1 cellular context compared by ENCODE assay signal in genomic region chr17:17641621-17642409, GRCh38.
TF ChIP-seq lines count a peak whose summit lies in the region.

No MANE protein-coding gene starts in this region.

TF ChIP-seq in H1, 55 proteins besides CTCF, POLR2A, EP300 and RAD21:
- TF ChIP-seq EGR1 (IDR thresholded peaks at IDR 0.05; ENCODE audit: borderline replicate concordance, low read depth, low read length): no peak
- TF ChIP-seq GABPA (IDR thresholded peaks at IDR 0.05; ENCODE audit: borderline replicate concordance, insufficient read depth, low read length): no peak
- no peak for TF ChIP-seq PHF8 (conservative IDR thresholded peaks at IDR 0.05; ENCODE audit: low read depth, low read length)
- TF ChIP-seq SAP30 (IDR thresholded peaks at IDR 0.05; ENCODE audit: insufficient read depth, insufficient replicate concordance, low read length): no peak
- no peak for TF ChIP-seq KDM1A (IDR thresholded peaks at IDR 0.05; ENCODE audit: borderline replicate concordance, low read length)
- TF ChIP-seq NRF1 (IDR thresholded peaks at IDR 0.05; ENCODE audit: low read depth, low read length): no peak
- TF ChIP-seq ASH2L (IDR thresholded peaks at IDR 0.05; ENCODE audit: low read length): no peak
- no peak for TF ChIP-seq BCL11A (IDR thresholded peaks at IDR 0.05; ENCODE audit: low read depth in 2 of 2, low read length in 2 of 2)
- TF ChIP-seq RNF2 (IDR thresholded peaks at IDR 0.05; ENCODE audit: borderline replicate concordance, low read depth, low read length, missing control alignments, poor library complexity, severe bottlenecking): no peak
- no peak for TF ChIP-seq BRCA1 (IDR thresholded peaks at IDR 0.05; ENCODE audit: low read depth, low read length)
- TF ChIP-seq JUND (IDR thresholded peaks at IDR 0.05; ENCODE audit: low read length): no peak; the same call in 1 of the 2 replicates
- no peak for TF ChIP-seq TEAD4 (IDR thresholded peaks at IDR 0.05; ENCODE audit: low read depth, low read length)
- TF ChIP-seq BACH1 (IDR thresholded peaks at IDR 0.05; ENCODE audit: low read length): no peak
- TF ChIP-seq TAF1 (IDR thresholded peaks at IDR 0.05; ENCODE audit: low read depth, low read length): 0 out of 2 replicates have a peak, but pooled peaks have one; percentile 29
- no peak for TF ChIP-seq SIX5 (IDR thresholded peaks at IDR 0.05; ENCODE audit: low read depth, low read length)
- no peak for TF ChIP-seq EZH2 (IDR thresholded peaks at IDR 0.05; ENCODE audit: low read depth, low read length, severe bottlenecking)
- no peak for TF ChIP-seq CREB1 (IDR thresholded peaks at IDR 0.05)
- TF ChIP-seq ATF2 (IDR thresholded peaks at IDR 0.05; ENCODE audit: low read length): 0 out of 2 replicates have a peak, but pooled peaks have one; percentile 52
- TF ChIP-seq ZNF274 (IDR thresholded peaks at IDR 0.05; ENCODE audit: borderline replicate concordance, extremely low read depth, low read length): no peak
- TF ChIP-seq HDAC2 (IDR thresholded peaks at IDR 0.05; ENCODE audit: borderline replicate concordance in 1 of 2, low read depth in 2 of 2, low read length in 2 of 2): no peak
- TF ChIP-seq MAX (IDR thresholded peaks at IDR 0.05): peak; percentile 75
- TF ChIP-seq SP4 (IDR thresholded peaks at IDR 0.05; ENCODE audit: low read length): 0 out of 2 replicates have a peak, but pooled peaks have one; percentile 25
- no peak for TF ChIP-seq SP1 (IDR thresholded peaks at IDR 0.05; ENCODE audit: low read depth, low read length)
- TF ChIP-seq MAFK (IDR thresholded peaks at IDR 0.05; ENCODE audit: low read depth, low read length): no peak
- TF ChIP-seq RBBP5 (IDR thresholded peaks at IDR 0.05; ENCODE audit: borderline replicate concordance, low read depth, low read length): no peak
- TF ChIP-seq TBP (IDR thresholded peaks at IDR 0.05; ENCODE audit: low read depth, low read length): no peak; the same call in 1 of the 2 replicates
- TF ChIP-seq, protein P1, sequence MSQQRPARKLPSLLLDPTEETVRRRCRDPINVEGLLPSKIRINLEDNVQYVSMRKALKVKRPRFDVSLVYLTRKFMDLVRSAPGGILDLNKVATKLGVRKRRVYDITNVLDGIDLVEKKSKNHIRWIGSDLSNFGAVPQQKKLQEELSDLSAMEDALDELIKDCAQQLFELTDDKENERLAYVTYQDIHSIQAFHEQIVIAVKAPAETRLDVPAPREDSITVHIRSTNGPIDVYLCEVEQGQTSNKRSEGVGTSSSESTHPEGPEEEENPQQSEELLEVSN (IDR thresholded peaks at IDR 0.05): no peak
- TF ChIP-seq CEBPB (IDR thresholded peaks at IDR 0.05; ENCODE audit: low read depth, low read length): peak; percentile 36; the same call in 1 of the 2 replicates
- TF ChIP-seq TAF7 (optimal IDR thresholded peaks at IDR 0.05; ENCODE audit: borderline replicate concordance, low read depth, low read length): peak; percentile 36
- no peak for TF ChIP-seq POU5F1 (IDR thresholded peaks at IDR 0.05; ENCODE audit: low read depth, low read length)
- TF ChIP-seq, protein P2, sequence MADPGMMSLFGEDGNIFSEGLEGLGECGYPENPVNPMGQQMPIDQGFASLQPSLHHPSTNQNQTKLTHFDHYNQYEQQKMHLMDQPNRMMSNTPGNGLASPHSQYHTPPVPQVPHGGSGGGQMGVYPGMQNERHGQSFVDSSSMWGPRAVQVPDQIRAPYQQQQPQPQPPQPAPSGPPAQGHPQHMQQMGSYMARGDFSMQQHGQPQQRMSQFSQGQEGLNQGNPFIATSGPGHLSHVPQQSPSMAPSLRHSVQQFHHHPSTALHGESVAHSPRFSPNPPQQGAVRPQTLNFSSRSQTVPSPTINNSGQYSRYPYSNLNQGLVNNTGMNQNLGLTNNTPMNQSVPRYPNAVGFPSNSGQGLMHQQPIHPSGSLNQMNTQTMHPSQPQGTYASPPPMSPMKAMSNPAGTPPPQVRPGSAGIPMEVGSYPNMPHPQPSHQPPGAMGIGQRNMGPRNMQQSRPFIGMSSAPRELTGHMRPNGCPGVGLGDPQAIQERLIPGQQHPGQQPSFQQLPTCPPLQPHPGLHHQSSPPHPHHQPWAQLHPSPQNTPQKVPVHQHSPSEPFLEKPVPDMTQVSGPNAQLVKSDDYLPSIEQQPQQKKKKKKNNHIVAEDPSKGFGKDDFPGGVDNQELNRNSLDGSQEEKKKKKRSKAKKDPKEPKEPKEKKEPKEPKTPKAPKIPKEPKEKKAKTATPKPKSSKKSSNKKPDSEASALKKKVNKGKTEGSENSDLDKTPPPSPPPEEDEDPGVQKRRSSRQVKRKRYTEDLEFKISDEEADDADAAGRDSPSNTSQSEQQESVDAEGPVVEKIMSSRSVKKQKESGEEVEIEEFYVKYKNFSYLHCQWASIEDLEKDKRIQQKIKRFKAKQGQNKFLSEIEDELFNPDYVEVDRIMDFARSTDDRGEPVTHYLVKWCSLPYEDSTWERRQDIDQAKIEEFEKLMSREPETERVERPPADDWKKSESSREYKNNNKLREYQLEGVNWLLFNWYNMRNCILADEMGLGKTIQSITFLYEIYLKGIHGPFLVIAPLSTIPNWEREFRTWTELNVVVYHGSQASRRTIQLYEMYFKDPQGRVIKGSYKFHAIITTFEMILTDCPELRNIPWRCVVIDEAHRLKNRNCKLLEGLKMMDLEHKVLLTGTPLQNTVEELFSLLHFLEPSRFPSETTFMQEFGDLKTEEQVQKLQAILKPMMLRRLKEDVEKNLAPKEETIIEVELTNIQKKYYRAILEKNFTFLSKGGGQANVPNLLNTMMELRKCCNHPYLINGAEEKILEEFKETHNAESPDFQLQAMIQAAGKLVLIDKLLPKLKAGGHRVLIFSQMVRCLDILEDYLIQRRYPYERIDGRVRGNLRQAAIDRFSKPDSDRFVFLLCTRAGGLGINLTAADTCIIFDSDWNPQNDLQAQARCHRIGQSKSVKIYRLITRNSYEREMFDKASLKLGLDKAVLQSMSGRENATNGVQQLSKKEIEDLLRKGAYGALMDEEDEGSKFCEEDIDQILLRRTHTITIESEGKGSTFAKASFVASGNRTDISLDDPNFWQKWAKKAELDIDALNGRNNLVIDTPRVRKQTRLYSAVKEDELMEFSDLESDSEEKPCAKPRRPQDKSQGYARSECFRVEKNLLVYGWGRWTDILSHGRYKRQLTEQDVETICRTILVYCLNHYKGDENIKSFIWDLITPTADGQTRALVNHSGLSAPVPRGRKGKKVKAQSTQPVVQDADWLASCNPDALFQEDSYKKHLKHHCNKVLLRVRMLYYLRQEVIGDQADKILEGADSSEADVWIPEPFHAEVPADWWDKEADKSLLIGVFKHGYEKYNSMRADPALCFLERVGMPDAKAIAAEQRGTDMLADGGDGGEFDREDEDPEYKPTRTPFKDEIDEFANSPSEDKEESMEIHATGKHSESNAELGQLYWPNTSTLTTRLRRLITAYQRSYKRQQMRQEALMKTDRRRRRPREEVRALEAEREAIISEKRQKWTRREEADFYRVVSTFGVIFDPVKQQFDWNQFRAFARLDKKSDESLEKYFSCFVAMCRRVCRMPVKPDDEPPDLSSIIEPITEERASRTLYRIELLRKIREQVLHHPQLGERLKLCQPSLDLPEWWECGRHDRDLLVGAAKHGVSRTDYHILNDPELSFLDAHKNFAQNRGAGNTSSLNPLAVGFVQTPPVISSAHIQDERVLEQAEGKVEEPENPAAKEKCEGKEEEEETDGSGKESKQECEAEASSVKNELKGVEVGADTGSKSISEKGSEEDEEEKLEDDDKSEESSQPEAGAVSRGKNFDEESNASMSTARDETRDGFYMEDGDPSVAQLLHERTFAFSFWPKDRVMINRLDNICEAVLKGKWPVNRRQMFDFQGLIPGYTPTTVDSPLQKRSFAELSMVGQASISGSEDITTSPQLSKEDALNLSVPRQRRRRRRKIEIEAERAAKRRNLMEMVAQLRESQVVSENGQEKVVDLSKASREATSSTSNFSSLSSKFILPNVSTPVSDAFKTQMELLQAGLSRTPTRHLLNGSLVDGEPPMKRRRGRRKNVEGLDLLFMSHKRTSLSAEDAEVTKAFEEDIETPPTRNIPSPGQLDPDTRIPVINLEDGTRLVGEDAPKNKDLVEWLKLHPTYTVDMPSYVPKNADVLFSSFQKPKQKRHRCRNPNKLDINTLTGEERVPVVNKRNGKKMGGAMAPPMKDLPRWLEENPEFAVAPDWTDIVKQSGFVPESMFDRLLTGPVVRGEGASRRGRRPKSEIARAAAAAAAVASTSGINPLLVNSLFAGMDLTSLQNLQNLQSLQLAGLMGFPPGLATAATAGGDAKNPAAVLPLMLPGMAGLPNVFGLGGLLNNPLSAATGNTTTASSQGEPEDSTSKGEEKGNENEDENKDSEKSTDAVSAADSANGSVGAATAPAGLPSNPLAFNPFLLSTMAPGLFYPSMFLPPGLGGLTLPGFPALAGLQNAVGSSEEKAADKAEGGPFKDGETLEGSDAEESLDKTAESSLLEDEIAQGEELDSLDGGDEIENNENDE (IDR thresholded peaks at IDR 0.05; ENCODE audit: insufficient replicate concordance, low read length): no peak
- TF ChIP-seq KDM4A (IDR thresholded peaks at IDR 0.05; ENCODE audit: low read depth, low read length, severe bottlenecking): no peak
- TF ChIP-seq CHD2 (IDR thresholded peaks at IDR 0.05; ENCODE audit: low read length): no peak
- TF ChIP-seq POLR2AphosphoS5 (IDR thresholded peaks at IDR 0.05; ENCODE audit: low read depth, low read length): no peak
- TF ChIP-seq SRF (IDR thresholded peaks at IDR 0.05; ENCODE audit: low read depth, low read length): no peak
- TF ChIP-seq NANOG (IDR thresholded peaks at IDR 0.05; ENCODE audit: insufficient read depth, low read depth, low read length, poor library complexity, severe bottlenecking): peak; percentile 57
- 0 out of 4 replicates have a peak, but pooled peaks of 1 of the 2 experiments have one; percentile 39 for TF ChIP-seq SIN3A (conservative IDR thresholded peaks at IDR 0.05 in 1 of 2, IDR thresholded peaks at IDR 0.05 in 1 of 2; ENCODE audit: low read depth in 1 of 2, low read length in 2 of 2)
- TF ChIP-seq SUZ12 (IDR thresholded peaks at IDR 0.05; ENCODE audit: low read length): no peak
- no peak for TF ChIP-seq GTF2F1 (IDR thresholded peaks at IDR 0.05; ENCODE audit: borderline replicate concordance, low read depth, low read length)
- no peak for TF ChIP-seq CTBP2 (IDR thresholded peaks at IDR 0.05; ENCODE audit: borderline replicate concordance, insufficient read depth, insufficient read length, low read length)
- TF ChIP-seq JUN (IDR thresholded peaks at IDR 0.05; ENCODE audit: low read depth, low read length): no peak
- TF ChIP-seq HDAC6 (IDR thresholded peaks at IDR 0.05; ENCODE audit: low read depth, low read length): no peak
- peak; percentile 49; the same call in 1 of the 2 replicates for TF ChIP-seq YY1 (IDR thresholded peaks at IDR 0.05; ENCODE audit: low read depth, low read length)
- TF ChIP-seq SIRT6 (IDR thresholded peaks at IDR 0.05; ENCODE audit: low read length): no peak
- no peak for TF ChIP-seq CBX8 (IDR thresholded peaks at IDR 0.05; ENCODE audit: borderline replicate concordance, low read depth, low read length)
- TF ChIP-seq KDM5A (IDR thresholded peaks at IDR 0.05; ENCODE audit: low read length): no peak
- no peak for TF ChIP-seq FOSL1 (IDR thresholded peaks at IDR 0.05; ENCODE audit: insufficient read depth, low read depth, low read length)
- TF ChIP-seq RFX5 (IDR thresholded peaks at IDR 0.05; ENCODE audit: borderline replicate concordance, low read depth, low read length): no peak
- TF ChIP-seq RXRA (IDR thresholded peaks at IDR 0.05; ENCODE audit: insufficient read depth, low read depth, low read length): no peak
- no peak for TF ChIP-seq ATF3 (IDR thresholded peaks at IDR 0.05; ENCODE audit: insufficient read depth, low read depth, low read length)
- no peak for TF ChIP-seq CHD1 (IDR thresholded peaks at IDR 0.05; ENCODE audit: low read depth, low read length)
- no peak for TF ChIP-seq CBX5 (IDR thresholded peaks at IDR 0.05; ENCODE audit: low read depth, low read length)
- no peak for TF ChIP-seq SP2 (IDR thresholded peaks at IDR 0.05; ENCODE audit: low read length)
- no peak for TF ChIP-seq TCF12 (IDR thresholded peaks at IDR 0.05; ENCODE audit: low read depth, low read length)
- no peak for TF ChIP-seq USF2 (IDR thresholded peaks at IDR 0.05; ENCODE audit: low read length)
